In genomic region chr11:65927904-65928397, GRCh38 we compare ENCODE assay signal across 8 cellular contexts. TPM values are rescaled to one million over a fixed set of nuclear protein-coding genes. Genes with fewer than 3 reads are reported as not detected.
DNase-seq lines count a peak whose midpoint lies in the region; ATAC-seq, FAIRE-seq and TF ChIP-seq lines count a peak whose summit lies in the region.
"Had no signal": no experiment of that assay in that cellular context is flagged by ENCODE, and none has a peak within 500 bp of the region (broad histone marks: within the 10 kb centered on the region; RNA-seq: fewer than 3 reads in every experiment).

No MANE protein-coding gene starts in this region.

- no peak overlapping the region for H3K4me3 ChIP-seq in kidney (ENCODE audit: low read length in 2 of 2)

- FAIRE-seq in kidney (lab: Jason Lieb, UNC) = no peak
- FAIRE-seq in frontal cortex (lab: Jason Lieb, UNC) = no peak

- H3K27me3 Mint-ChIP-seq in activated CD8-positive, alpha-beta memory T cell treated with anti-CD3 and anti-CD28 coated beads, Interleukin-2, amount 10 ng/mL, durations not matched to agents 7 days and 5 days = no peaks in the 10 kb centered on the region

- no peak overlapping the region for H3K27ac ChIP-seq in kidney (ENCODE audit: low read depth in 2 of 2, low read length in 2 of 2)

- H3K4me1 Mint-ChIP-seq in activated CD8-positive, alpha-beta memory T cell treated with anti-CD3 and anti-CD28 coated beads, Interleukin-2, amount 10 ng/mL, durations not matched to agents 7 days and 5 days = peaks cover 55% of the 10 kb centered on the region

- H3K9me3 Mint-ChIP-seq in activated CD8-positive, alpha-beta memory T cell treated with anti-CD3 and anti-CD28 coated beads, Interleukin-2, amount 10 ng/mL, durations not matched to agents 7 days and 5 days (ENCODE audit: low read depth) = no peaks in the 10 kb centered on the region

- peak; percentile 66 for ATAC-seq in GM19438 (IDR thresholded peaks at IDR 0.05; ENCODE audit: low read depth, unreplicated experiment)
- peak; percentile 89 for ATAC-seq in activated CD8-positive, alpha-beta memory T cell treated with anti-CD3 and anti-CD28 coated beads, Interleukin-2, amount 10 ng/mL, durations not matched to agents 7 days and 5 days

- no peak overlapping the region for H3K9ac ChIP-seq in kidney (ENCODE audit: low read length in 2 of 2)

- TF ChIP-seq CTCF in kidney (IDR thresholded peaks at IDR 0.05; ENCODE audit: borderline replicate concordance, extremely low read depth, insufficient read depth) = no peak

- H3K9me3 ChIP-seq in kidney (ENCODE audit: control insufficient read depth in 1 of 2, low read length in 2 of 2) = no peaks in the 10 kb centered on the region

- H3K27ac Mint-ChIP-seq in activated CD8-positive, alpha-beta memory T cell treated with anti-CD3 and anti-CD28 coated beads, Interleukin-2, amount 10 ng/mL, durations not matched to agents 7 days and 5 days = peak overlapping the region; percentile 99

- H3K4me3 Mint-ChIP-seq in activated CD8-positive, alpha-beta memory T cell treated with anti-CD3 and anti-CD28 coated beads, Interleukin-2, amount 10 ng/mL, durations not matched to agents 7 days and 5 days = peak overlapping the region; percentile 71

- DNase-seq in Kasumi-1 (lab: John Stamatoyannopoulos, UW) (peak; percentile 35 to 41), kidney (peak; percentile 53), frontal cortex (ENCODE audit: low spot score in 2 of 2) (no peak), DMS53 (lab: John Stamatoyannopoulos, UW) (no peak)
- DNase-seq in activated CD8-positive, alpha-beta memory T cell treated with anti-CD3 and anti-CD28 coated beads, Interleukin-2, amount 10 ng/mL, durations not matched to agents 7 days and 5 days = peak; percentile 93
- DNase-seq in stimulated activated CD8-positive, alpha-beta memory T cell treated with anti-CD3 and anti-CD28 coated beads, Interleukin-7, amount 100 ng/mL, for 48 hours (ENCODE audit: extremely low read depth in 1 of 2, low read depth in 1 of 2) = peak; percentile 47 to 72

- H3K4me1 ChIP-seq in kidney (ENCODE audit: control insufficient read depth in 1 of 2, insufficient read depth in 1 of 2, low read depth in 1 of 2, low read length in 2 of 2) = no peaks in the 10 kb centered on the region

- intact Hi-C loops in kidney (cut with DNase I) = no loop called here

- no peaks in the 10 kb centered on the region for H3K36me3 ChIP-seq in kidney (ENCODE audit: control insufficient read depth in 1 of 2, insufficient read depth in 2 of 2, low read length in 2 of 2)

- CTCF ChIA-PET in activated CD8-positive, alpha-beta memory T cell treated with anti-CD3 and anti-CD28 coated beads, Interleukin-2, amount 10 ng/mL, durations not matched to agents 7 days and 5 days (lab: Charles Lee) = interaction anchor here (0.7 to 3.8 kb wide), 12 partner anchors 8 to 127 kb away, joined by 3 to 30 read pairs (median 4); partner anchors contain the start of genes CCDC85B and FIBP

- H3K36me3 Mint-ChIP-seq in activated CD8-positive, alpha-beta memory T cell treated with anti-CD3 and anti-CD28 coated beads, Interleukin-2, amount 10 ng/mL, durations not matched to agents 7 days and 5 days = peaks cover 11% of the 10 kb centered on the region

RNA-seq across cellular contexts. Expression of gene DRAP1, which starts 8.7 kb away (rescaled TPM):
- total RNA-seq in activated CD8-positive, alpha-beta memory T cell treated with anti-CD3 and anti-CD28 coated beads, Interleukin-2, amount 10 ng/mL, durations not matched to agents 7 days and 5 days = 100 to 1,000 TPM; 192 to 254 TPM
- total RNA-seq in kidney = 51.2 TPM
- polyA plus RNA-seq in kidney (ENCODE audit: insufficient read depth, low read depth, low replicate concordance) = 150 TPM
- total RNA-seq in frontal cortex = 113 TPM

RNA-seq across cellular contexts. Expression of gene C11orf68, which starts 9.1 kb away (rescaled TPM):
- 10 to 100 TPM; 27.5 to 37.8 TPM for total RNA-seq in activated CD8-positive, alpha-beta memory T cell treated with anti-CD3 and anti-CD28 coated beads, Interleukin-2, amount 10 ng/mL, durations not matched to agents 7 days and 5 days
- total RNA-seq in kidney (38.0 TPM), frontal cortex (11.8 TPM)
- 52.0 TPM for polyA plus RNA-seq in kidney (ENCODE audit: insufficient read depth, low read depth, low replicate concordance)

RNA-seq across cellular contexts. Expression of gene TSGA10IP, which starts 17.3 kb away (rescaled TPM):
- not detected for total RNA-seq in activated CD8-positive, alpha-beta memory T cell treated with anti-CD3 and anti-CD28 coated beads, Interleukin-2, amount 10 ng/mL, durations not matched to agents 7 days and 5 days
- total RNA-seq in kidney = not detected
- not detected for polyA plus RNA-seq in kidney (ENCODE audit: insufficient read depth, low read depth, low replicate concordance)
- not detected for total RNA-seq in frontal cortex
- polyA plus RNA-seq: adipose tissue had no signal

RNA-seq across cellular contexts. Expression of gene FOSL1, which starts 27.8 kb away (rescaled TPM):
- 1 to 10 TPM; 2.7 to 6.0 TPM for total RNA-seq in activated CD8-positive, alpha-beta memory T cell treated with anti-CD3 and anti-CD28 coated beads, Interleukin-2, amount 10 ng/mL, durations not matched to agents 7 days and 5 days
- total RNA-seq in kidney (3.2 TPM), frontal cortex (not detected)
- polyA plus RNA-seq in kidney (ENCODE audit: insufficient read depth, low read depth, low replicate concordance) = 0.37 TPM

RNA-seq across cellular contexts. Expression of gene SART1, which starts 33.6 kb away (rescaled TPM):
- total RNA-seq in activated CD8-positive, alpha-beta memory T cell treated with anti-CD3 and anti-CD28 coated beads, Interleukin-2, amount 10 ng/mL, durations not matched to agents 7 days and 5 days = 10 to 100 TPM; 79.7 to 89.2 TPM
- total RNA-seq in kidney = 48.6 TPM
- polyA plus RNA-seq in kidney (ENCODE audit: insufficient read depth, low read depth, low replicate concordance) = 48.7 TPM
- 44.8 TPM for total RNA-seq in frontal cortex

Comparison
In these comparisons a context has a peak if more than half of its experiments do, and no peak if none do; other contexts are left out.
1. DNase-seq: peak in Kasumi-1 (2 of 2), activated CD8-positive, alpha-beta memory T cell treated with anti-CD3 and anti-CD28 coated beads, Interleukin-2, amount 10 ng/mL, durations not matched to agents 7 days and 5 days (single experiment), kidney (single experiment) and stimulated activated CD8-positive, alpha-beta memory T cell treated with anti-CD3 and anti-CD28 coated beads, Interleukin-7, amount 100 ng/mL, for 48 hours (2 of 2); none in frontal cortex (0 of 2) and DMS53 (single experiment).